8 cellular contexts compared by ENCODE assay signal in the genomic region with DNA sequence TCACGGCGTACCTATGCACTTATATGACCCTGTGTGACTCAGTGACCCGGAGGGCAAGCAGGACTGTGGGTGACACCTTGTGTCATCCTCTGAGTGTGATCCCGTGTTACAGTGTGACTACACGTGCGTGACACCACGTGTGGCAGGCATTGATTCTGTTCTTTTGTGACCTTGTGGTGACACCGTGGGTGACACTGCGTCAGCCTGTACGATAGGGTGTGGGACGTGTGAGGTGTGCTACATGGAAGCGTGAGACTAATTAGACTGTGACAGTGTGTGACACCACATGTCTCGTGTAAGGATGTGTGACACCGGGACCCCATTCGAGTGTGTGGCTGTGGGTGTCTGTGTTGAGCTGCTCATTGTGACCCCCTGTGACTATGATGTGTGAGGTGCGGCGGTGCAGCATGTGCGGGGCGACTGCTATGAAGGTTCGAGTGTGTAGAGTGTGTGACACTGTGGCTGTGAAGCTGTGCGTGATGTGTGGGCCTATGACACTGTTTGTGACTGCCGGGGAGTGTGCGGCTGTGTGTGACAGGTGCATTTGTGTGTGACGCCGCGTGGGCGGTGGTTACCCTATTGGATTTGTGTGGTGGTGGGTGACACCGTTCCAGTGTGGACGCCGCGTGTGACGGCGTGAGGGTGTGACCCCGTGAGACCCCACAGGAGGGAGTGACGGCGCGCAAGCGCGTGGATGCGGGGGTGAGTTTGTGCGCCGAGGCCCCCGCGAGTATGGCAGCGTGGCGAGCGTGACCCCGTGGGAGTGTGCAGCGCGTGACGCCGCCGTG. TPM values are rescaled to one million over a fixed set of nuclear protein-coding genes. Genes with fewer than 3 reads are reported as not detected.
DNase-seq lines count a peak whose midpoint lies in the region; ATAC-seq and TF ChIP-seq lines count a peak whose summit lies in the region.

Gene SPTBN4, plus strand, starts transcription at position 783 of the 788 bp plus-strand sequence. CDS start 5,621 bp downstream, outside the sequence.

- H3K36me3 Mint-ChIP-seq in stimulated activated effector memory CD8-positive, alpha-beta T cell treated with anti-CD3 and anti-CD28 coated beads, Interleukin-12 subunit alpha, Interleukin-12 subunit beta, amount 100 ng/mL, for 72 hours = peaks cover 8% of the 10 kb centered on the region

- DNase-seq in GM13977 (ENCODE audit: low spot score) (peak; percentile 51), myocyte (ENCODE audit: low read depth) (peak; percentile 33), NCI-H1694 treated with DMSO at 0.1 percent for 48 hours (lab: John Stamatoyannopoulos, UW) (no peak), cortex of kidney (lab: John Stamatoyannopoulos, UW) (no peak)
- DNase-seq in activated CD4-positive, alpha-beta T cell treated with anti-CD3 and anti-CD28 coated beads for 48 hours = peak; percentile 85
- peak; percentile 69 for DNase-seq in effector CD4-positive, alpha-beta T cell
- no peak for DNase-seq in stimulated activated effector memory CD8-positive, alpha-beta T cell treated with anti-CD3 and anti-CD28 coated beads, Interleukin-12 subunit alpha, Interleukin-12 subunit beta, amount 100 ng/mL, for 72 hours (ENCODE audit: low spot score in 2 of 2)

- peak; percentile 24 for ATAC-seq in HG03025 (IDR thresholded peaks at IDR 0.05; ENCODE audit: low FRiP score, unreplicated experiment)
- peak; percentile 88 for ATAC-seq in stimulated activated effector memory CD8-positive, alpha-beta T cell treated with anti-CD3 and anti-CD28 coated beads, Interleukin-12 subunit alpha, Interleukin-12 subunit beta, amount 100 ng/mL, for 72 hours

- in situ Hi-C loops in GM13977 (cut with MboI; ENCODE audit: low pct_unique_long_range_greater_than_20kb, low sequenced_read_pairs, unreplicated experiment) = no loop called here

- H3K4me3 Mint-ChIP-seq in stimulated activated effector memory CD8-positive, alpha-beta T cell treated with anti-CD3 and anti-CD28 coated beads, Interleukin-12 subunit alpha, Interleukin-12 subunit beta, amount 100 ng/mL, for 72 hours = peak within 1 kb of the TSS; percentile 82

- H3K9me3 Mint-ChIP-seq in stimulated activated effector memory CD8-positive, alpha-beta T cell treated with anti-CD3 and anti-CD28 coated beads, Interleukin-12 subunit alpha, Interleukin-12 subunit beta, amount 100 ng/mL, for 72 hours = no peaks in the 10 kb centered on the region

- peaks cover 39% of the 10 kb centered on the region for H3K4me1 Mint-ChIP-seq in stimulated activated effector memory CD8-positive, alpha-beta T cell treated with anti-CD3 and anti-CD28 coated beads, Interleukin-12 subunit alpha, Interleukin-12 subunit beta, amount 100 ng/mL, for 72 hours

- TF ChIP-seq CTCF in GM13977 (IDR thresholded peaks at IDR 0.05; ENCODE audit: extremely low read depth, insufficient read depth, missing control alignments) = no peak

- peak within 1 kb of the TSS; percentile 95 for H3K27ac Mint-ChIP-seq in stimulated activated effector memory CD8-positive, alpha-beta T cell treated with anti-CD3 and anti-CD28 coated beads, Interleukin-12 subunit alpha, Interleukin-12 subunit beta, amount 100 ng/mL, for 72 hours

RNA-seq across cellular contexts. Expression of gene SPTBN4, which starts in this region (rescaled TPM):
- 0.31 and 1.3 TPM in 2 replicates for total RNA-seq in myocyte
- 1.6 TPM for polyA plus RNA-seq in myocyte (2012)

Comparison
In these comparisons a context has a peak if more than half of its experiments do, and no peak if none do; other contexts are left out.
1. DNase-seq: peak in GM13977 (single experiment), activated CD4-positive, alpha-beta T cell treated with anti-CD3 and anti-CD28 coated beads for 48 hours (single experiment), effector CD4-positive, alpha-beta T cell (single experiment) and myocyte (single experiment); none in stimulated activated effector memory CD8-positive, alpha-beta T cell treated with anti-CD3 and anti-CD28 coated beads, Interleukin-12 subunit alpha, Interleukin-12 subunit beta, amount 100 ng/mL, for 72 hours (0 of 2), NCI-H1694 treated with DMSO at 0.1 percent for 48 hours (single experiment) and cortex of kidney (single experiment).